Comparison of ENCODE assay signal across 9 cellular contexts in genomic region chr15:40322531-40323238, GRCh38. TPM values are rescaled to one million over a fixed set of nuclear protein-coding genes. Genes with fewer than 3 reads are reported as not detected.
DNase-seq lines count a peak whose midpoint lies in the region; ATAC-seq, FAIRE-seq and TF ChIP-seq lines count a peak whose summit lies in the region.
"Had no signal": no experiment of that assay in that cellular context is flagged by ENCODE, and none has a peak within 500 bp of the region (broad histone marks: within the 10 kb centered on the region; RNA-seq: fewer than 3 reads in every experiment).

No MANE protein-coding gene starts in this region.

- H3K9me3 ChIP-seq in AG04450 (ENCODE audit: control insufficient read depth, insufficient read depth, low read length): no peaks in the 10 kb centered on the region; the same call in 1 of the 2 replicates
- H3K9me3 ChIP-seq in HUES64 (ENCODE audit: insufficient read depth, low read depth, low read length): no peaks in the 10 kb centered on the region
- no peaks in the 10 kb centered on the region for H3K9me3 ChIP-seq in muscle layer of colon (ENCODE audit: low read length)

- peaks cover 35% of the 10 kb centered on the region for H3K4me1 ChIP-seq in HUES64 (ENCODE audit: insufficient read depth, low read length)
- peaks cover 37% of the 10 kb centered on the region for H3K4me1 ChIP-seq in muscle layer of colon (ENCODE audit: insufficient read depth, low read length)

- FAIRE-seq in bronchial epithelial cell (lab: Jason Lieb, UNC): no peak
- FAIRE-seq: endometrium had no signal

- H3K27ac ChIP-seq in AG04450 (ENCODE audit: low read depth, low read length) (no peak overlapping the region), HUES64 (ENCODE audit: low read depth, low read length) (no peak overlapping the region), muscle layer of colon (ENCODE audit: low read depth, low read length) (peak overlapping the region; percentile 77)

- 6% methylated on average over 26 of the region's 26 CpGs for WGBS in HUES64

- in situ Hi-C loops in GM13977 (cut with MboI; ENCODE audit: low pct_unique_long_range_greater_than_20kb, low sequenced_read_pairs, unreplicated experiment): no loop called here

- TF ChIP-seq CTCF in AG04450 (IDR thresholded peaks at IDR 0.05; ENCODE audit: low read depth, low read length) (no peak), bronchial epithelial cell (IDR thresholded peaks at IDR 0.05; ENCODE audit: insufficient read depth, low read length, severe bottlenecking) (no peak), GM13977 (IDR thresholded peaks at IDR 0.05; ENCODE audit: extremely low read depth, insufficient read depth, missing control alignments) (no peak)

- POLR2A ChIA-PET in AG04450 (lab: Yijun Ruan, JAX): interaction anchor here (0.6 to 1.4 kb wide), 9 partner anchors 14 to 836 kb away, joined by 3 to 15 read pairs (median 3); no protein-coding TSS in a partner anchor

- H3K27me3 ChIP-seq in AG04450 (ENCODE audit: control insufficient read depth, insufficient read depth, low read length) (peaks cover 7% of the 10 kb centered on the region), HUES64 (ENCODE audit: insufficient read depth, low read length) (peaks cover 30% of the 10 kb centered on the region), bronchial epithelial cell (ENCODE audit: control insufficient read depth, insufficient read depth, low read length) (no peaks in the 10 kb centered on the region), muscle layer of colon (ENCODE audit: control insufficient read depth in 1 of 2, insufficient read depth in 2 of 2, low read length in 2 of 2) (no peaks in the 10 kb centered on the region)

- no peak for DNase-seq in AG04450 (ENCODE audit: low read depth, low spot score)
- DNase-seq in bronchial epithelial cell (ENCODE audit: low read depth): no peak
- no peak for DNase-seq in GM13977 (ENCODE audit: low spot score)
- no peak for DNase-seq in kidney glomerular epithelial cell (lab: John Stamatoyannopoulos, UW)

- peak overlapping the region; percentile 51 for H3K4me3 ChIP-seq in AG04450 (ENCODE audit: low read depth, low read length)
- peak overlapping the region; percentile 63 for H3K4me3 ChIP-seq in HUES64 (ENCODE audit: low read length)
- H3K4me3 ChIP-seq in bronchial epithelial cell (ENCODE audit: low read depth, low read length): peak overlapping the region; percentile 65
- H3K4me3 ChIP-seq in muscle layer of colon (ENCODE audit: low read depth in 1 of 2, low read length in 2 of 2): peak overlapping the region; percentile 17 to 54

- CTCF ChIA-PET in AG04450 (lab: Charles Lee): interaction anchor here (0.6 to 5.1 kb wide), 17 partner anchors 8 to 123 kb away, joined by 3 to 85 read pairs (median 4); partner anchors contain the start of genes CCDC9B and IVD

- H3K36me3 ChIP-seq in HUES64 (ENCODE audit: insufficient read depth, low read length) (no peaks in the 10 kb centered on the region), bronchial epithelial cell (ENCODE audit: control insufficient read depth, insufficient read depth, low read length) (no peaks in the 10 kb centered on the region), muscle layer of colon (ENCODE audit: insufficient read depth, low read length) (peaks cover 12% of the 10 kb centered on the region)

- H3K9ac ChIP-seq in HUES64 (ENCODE audit: low read depth, low read length) (no peak overlapping the region), muscle layer of colon (ENCODE audit: low read length) (peak overlapping the region; percentile 83)

- ATAC-seq in HG03460 (IDR thresholded peaks at IDR 0.05; ENCODE audit: unreplicated experiment): no peak
- no peak for ATAC-seq in HG03159 (IDR thresholded peaks at IDR 0.05; ENCODE audit: unreplicated experiment)

RNA-seq across cellular contexts. Expression of gene INAFM2, which starts 0.8 kb away (rescaled TPM):
- polyA plus RNA-seq in AG04450 (2011; rRNA removed): 10.4 and 11.4 TPM in 2 replicates
- 5.0 and 6.6 TPM in 2 replicates for polyA minus RNA-seq in AG04450 (2011; rRNA and poly(A)+ RNA removed)
- polyA plus RNA-seq in HUES64 (2013, experiment 1 of 2): 18.2 TPM
- 20.2 TPM for polyA plus RNA-seq in HUES64 (2013, experiment 2 of 2)
- total RNA-seq in bronchial epithelial cell: 6.3 and 6.8 TPM in 2 replicates

RNA-seq across cellular contexts. Expression of gene PLCB2, which starts 14.9 kb away (rescaled TPM):
- 0.24 and 0.32 TPM in 2 replicates for polyA plus RNA-seq in AG04450 (2011; rRNA removed)
- polyA minus RNA-seq in AG04450 (2011; rRNA and poly(A)+ RNA removed): 0.23 and 0.26 TPM in 2 replicates
- 7.3 TPM for polyA plus RNA-seq in HUES64 (2013, experiment 1 of 2)
- 11.2 TPM for polyA plus RNA-seq in HUES64 (2013, experiment 2 of 2)
- total RNA-seq in bronchial epithelial cell: not detected in 2 replicates

RNA-seq across cellular contexts. Expression of gene CCDC9B, which starts 18.1 kb away (rescaled TPM):
- 5.5 and 8.4 TPM in 2 replicates for polyA plus RNA-seq in AG04450 (2011; rRNA removed)
- 34.8 and 39.9 TPM in 2 replicates for polyA minus RNA-seq in AG04450 (2011; rRNA and poly(A)+ RNA removed)
- polyA plus RNA-seq in HUES64 (2013, experiment 1 of 2): 0.80 TPM
- polyA plus RNA-seq in HUES64 (2013, experiment 2 of 2): 0.13 TPM
- 12.1 and 17.3 TPM in 2 replicates for total RNA-seq in bronchial epithelial cell

RNA-seq across cellular contexts. Expression of gene PHGR1, which starts 28.1 kb away (rescaled TPM):
- not detected in 2 replicates for polyA plus RNA-seq in AG04450 (2011; rRNA removed)
- polyA minus RNA-seq in AG04450 (2011; rRNA and poly(A)+ RNA removed): not detected in 2 replicates
- not detected for polyA plus RNA-seq in HUES64 (2013, experiment 1 of 2)
- polyA plus RNA-seq in HUES64 (2013, experiment 2 of 2): not detected
- not detected in 2 replicates for total RNA-seq in bronchial epithelial cell

RNA-seq across cellular contexts. Expression of gene DISP2, which starts 35.3 kb away (rescaled TPM):
- polyA plus RNA-seq in AG04450 (2011; rRNA removed): 0.11 and 0.36 TPM in 2 replicates
- 0.09 TPM in 2 replicates for polyA minus RNA-seq in AG04450 (2011; rRNA and poly(A)+ RNA removed)
- polyA plus RNA-seq in HUES64 (2013, experiment 1 of 2): 0.45 TPM
- 0.89 TPM for polyA plus RNA-seq in HUES64 (2013, experiment 2 of 2)
- under 0.01 TPM in 1 of 2 replicates, not detected in the other for total RNA-seq in bronchial epithelial cell
